25 cellular contexts compared by ENCODE assay signal in the genomic region with DNA sequence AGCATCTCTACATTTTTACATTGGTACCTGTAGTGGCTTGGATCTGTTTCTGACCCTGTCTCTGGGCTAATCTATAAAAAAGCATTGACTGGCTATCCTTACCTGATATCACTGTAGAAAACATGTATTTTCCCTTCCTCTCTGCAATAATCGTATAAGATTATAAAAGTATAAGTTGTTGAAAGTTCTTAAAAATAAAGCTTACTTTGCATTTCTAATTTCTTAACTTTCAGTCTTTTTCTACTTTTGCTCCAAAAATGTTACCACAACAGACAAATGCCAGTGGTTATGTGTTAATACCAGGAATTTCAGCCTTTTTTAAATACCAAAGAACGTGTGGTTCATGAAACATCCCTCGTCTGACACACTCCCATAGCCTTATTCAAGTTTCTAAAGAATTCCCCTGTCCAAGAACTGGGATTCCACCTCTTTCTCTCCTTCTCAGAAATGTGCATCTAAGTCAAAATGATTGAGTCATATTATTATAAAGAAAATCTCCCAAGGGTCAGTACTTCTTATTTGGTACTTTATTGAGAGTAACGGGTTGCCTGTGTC. TPM values are rescaled to one million over a fixed set of nuclear protein-coding genes. Genes with fewer than 3 reads are reported as not detected.
DNase-seq lines count a peak whose midpoint lies in the region; ATAC-seq, FAIRE-seq and TF ChIP-seq lines count a peak whose summit lies in the region.
"Had no signal": no experiment of that assay in that cellular context is flagged by ENCODE, and none has a peak within 500 bp of the region (broad histone marks: within the 10 kb centered on the region; RNA-seq: fewer than 3 reads in every experiment).

No MANE protein-coding gene starts in this region.

- H3K4me1 ChIP-seq in astrocyte (ENCODE audit: insufficient read depth, low read length) (peaks cover 5% of the 10 kb centered on the region), psoas muscle (no peaks in the 10 kb centered on the region)
- H3K4me1 ChIP-seq: neural progenitor cell had no signal

- H2AFZ ChIP-seq in astrocyte (ENCODE audit: low read depth, low read length) = no peak overlapping the region
- H2AFZ ChIP-seq: neural progenitor cell had no signal

- FAIRE-seq in astrocyte (lab: Jason Lieb, UNC) = no peak
- FAIRE-seq: D721Med, G401.6, GM12878 had no signal

- H3K4me2 ChIP-seq in astrocyte (ENCODE audit: low read length) = no peak overlapping the region
- H3K4me2 ChIP-seq: neural progenitor cell had no signal

- no peaks in the 10 kb centered on the region for H3K79me2 ChIP-seq in astrocyte (ENCODE audit: insufficient read depth, low read length)

- no peaks in the 10 kb centered on the region for H4K20me1 ChIP-seq in astrocyte (ENCODE audit: insufficient read depth, low read length)

- H3K27me3 ChIP-seq in astrocyte (ENCODE audit: insufficient read depth, low read length) (no peaks in the 10 kb centered on the region), psoas muscle (ENCODE audit: insufficient read depth in 3 of 3, low read length in 2 of 3) (no peaks in the 10 kb centered on the region)
- H3K27me3 ChIP-seq: neural progenitor cell had no signal

- no peaks in the 10 kb centered on the region for H3K36me3 Mint-ChIP-seq in astrocyte (ENCODE audit: low read depth, unreplicated experiment)
- H3K36me3 Mint-ChIP-seq in natural killer cell treated with Interleukin-12 subunit alpha and Interleukin-12 subunit beta and Interleukin-15 and Interleukin-18, amount 100 ng/mL, for 72 hours = peaks cover 10% of the 10 kb centered on the region
- H3K36me3 Mint-ChIP-seq: neural progenitor cell, type B pancreatic cell had no signal

- peak overlapping the region; percentile 36 for H3K27ac Mint-ChIP-seq in astrocyte (ENCODE audit: unreplicated experiment)
- peak overlapping the region; percentile 69 to 82 for H3K27ac Mint-ChIP-seq in natural killer cell treated with Interleukin-12 subunit alpha and Interleukin-12 subunit beta and Interleukin-15 and Interleukin-18, amount 100 ng/mL, for 72 hours
- H3K27ac Mint-ChIP-seq: neural progenitor cell, type B pancreatic cell had no signal

- no peak for ATAC-seq in natural killer cell treated with Interleukin-12 subunit alpha and Interleukin-12 subunit beta and Interleukin-15 and Interleukin-18, amount 100 ng/mL, for 72 hours
- no peak for ATAC-seq in HG02610 (IDR thresholded peaks at IDR 0.05; ENCODE audit: unreplicated experiment)
- no peak for ATAC-seq in psoas muscle
- ATAC-seq: GM12878, Right ventricle myocardium inferior had no signal

- H3K4me3 ChIP-seq in AG10803 (ENCODE audit: low read length) (no peak overlapping the region), astrocyte (ENCODE audit: insufficient read depth, low read depth, low read length) (no peak overlapping the region), psoas muscle (no peak overlapping the region)
- H3K4me3 ChIP-seq: coronary artery, GM12878, neural progenitor cell had no signal

- H3K4me3 Mint-ChIP-seq in astrocyte (ENCODE audit: unreplicated experiment) = no peak overlapping the region
- peak overlapping the region; percentile 65 for H3K4me3 Mint-ChIP-seq in natural killer cell treated with Interleukin-12 subunit alpha and Interleukin-12 subunit beta and Interleukin-15 and Interleukin-18, amount 100 ng/mL, for 72 hours
- H3K4me3 Mint-ChIP-seq: neural progenitor cell, type B pancreatic cell had no signal

- H3K9me3 ChIP-seq in astrocyte (ENCODE audit: insufficient read depth, low read depth, low read length) (no peaks in the 10 kb centered on the region), psoas muscle (no peaks in the 10 kb centered on the region)

- DNase-seq in AG10803 (ENCODE audit: low read depth) (peak; percentile 83), GM04503 (ENCODE audit: low read depth) (peak; percentile 1), astrocyte (ENCODE audit: low read depth) (peak; percentile 83), middle frontal gyrus (ENCODE audit: extremely low spot score, low spot score) (no peak), psoas muscle (no peak)
- no peak for DNase-seq in natural killer cell treated with Interleukin-12 subunit alpha and Interleukin-12 subunit beta and Interleukin-15 and Interleukin-18, amount 100 ng/mL, for 72 hours (ENCODE audit: low spot score)
- no peak for DNase-seq in activated CD8-positive, alpha-beta memory T cell treated with anti-CD3 and anti-CD28 coated beads, Interleukin-2, amount 50 U/mL, for 4 hours
- DNase-seq: activated CD4-positive, alpha-beta T cell treated with anti-CD3 and anti-CD28 coated beads, Interleukin-2, amount 50 U/mL, for 48 hours; anterior cingulate cortex; foreskin fibroblast; hippocampal formation; mesendoderm; NCI-H524 treated with DMSO at 0.1 percent for 48 hours; stimulated activated naive CD4-positive, alpha-beta T cell treated with Interleukin-2 at 50 U/mL for 16 hours had no signal

- peaks cover 13% of the 10 kb centered on the region for H3K4me1 Mint-ChIP-seq in astrocyte (ENCODE audit: low read depth, unreplicated experiment)
- H3K4me1 Mint-ChIP-seq in natural killer cell treated with Interleukin-12 subunit alpha and Interleukin-12 subunit beta and Interleukin-15 and Interleukin-18, amount 100 ng/mL, for 72 hours (ENCODE audit: low read depth in 2 of 2) = peaks cover 61 to 88% of the 10 kb centered on the region in 2 donors

- H3K27ac ChIP-seq in astrocyte (ENCODE audit: low read depth, low read length) (no peak overlapping the region), psoas muscle (no peak overlapping the region)
- H3K27ac ChIP-seq: coronary artery, neural progenitor cell, VCaP had no signal

- intact Hi-C loops in psoas muscle (cut with DNase I) = no loop called here

- WGBS in psoas muscle, 3 donors = 72 to 76% (median 73%) methylated on average over 4 of the region's 4 CpGs

- no peak overlapping the region for H3K9ac ChIP-seq in astrocyte (ENCODE audit: low read length)
- H3K9ac ChIP-seq: neural progenitor cell had no signal

- no peak for TF ChIP-seq CTCF in AG10803 (conservative IDR thresholded peaks at IDR 0.05; ENCODE audit: low read length)
- no peak for TF ChIP-seq CTCF in astrocyte (IDR thresholded peaks at IDR 0.05; ENCODE audit: insufficient read depth, low read depth, low read length)
- TF ChIP-seq CTCF in psoas muscle (IDR thresholded peaks at IDR 0.05) = no peak

- peaks cover 21% of the 10 kb centered on the region for H3K27me3 Mint-ChIP-seq in astrocyte (ENCODE audit: low read depth, unreplicated experiment)
- H3K27me3 Mint-ChIP-seq in natural killer cell treated with Interleukin-12 subunit alpha and Interleukin-12 subunit beta and Interleukin-15 and Interleukin-18, amount 100 ng/mL, for 72 hours = no peaks in the 10 kb centered on the region

- H3K36me3 ChIP-seq in astrocyte (ENCODE audit: insufficient read depth, low read length) (no peaks in the 10 kb centered on the region), psoas muscle (ENCODE audit: insufficient read depth in 1 of 2, low read depth in 1 of 2) (no peaks in the 10 kb centered on the region)
- H3K36me3 ChIP-seq: neural progenitor cell had no signal

- peaks cover 6% of the 10 kb centered on the region for H3K9me3 Mint-ChIP-seq in astrocyte (ENCODE audit: unreplicated experiment)
- H3K9me3 Mint-ChIP-seq in natural killer cell treated with Interleukin-12 subunit alpha and Interleukin-12 subunit beta and Interleukin-15 and Interleukin-18, amount 100 ng/mL, for 72 hours = no peaks in the 10 kb centered on the region
- H3K9me3 Mint-ChIP-seq: neural progenitor cell, type B pancreatic cell had no signal

RNA-seq across cellular contexts. Expression of a gene that starts 28.5 kb away (rescaled TPM):
- total RNA-seq in astrocyte (72.7 and 88.3 TPM in 2 replicates), psoas muscle (10 to 100 TPM in 3 of 4 donors, 1 to 10 TPM in 1; 7.8 to 23.2 (median 13.7) TPM)
- total RNA-seq in natural killer cell treated with Interleukin-12 subunit alpha and Interleukin-12 subunit beta and Interleukin-15 and Interleukin-18, amount 100 ng/mL, for 72 hours = under 1 TPM in 1 of 2 donors, not detected in 1; 0.33 TPM
- 10 to 100 TPM; 14.7 to 25.3 (median 20.4) TPM for polyA plus RNA-seq in psoas muscle
- total RNA-seq: HT1080, LHCN-M2 had no signal

Comparison
In these comparisons a context has a peak if more than half of its experiments do, and no peak if none do; other contexts are left out.
1. DNase-seq: peak in AG10803 (single experiment), GM04503 (single experiment) and astrocyte (single experiment); none in natural killer cell treated with Interleukin-12 subunit alpha and Interleukin-12 subunit beta and Interleukin-15 and Interleukin-18, amount 100 ng/mL, for 72 hours (single experiment), middle frontal gyrus (single experiment), activated CD8-positive, alpha-beta memory T cell treated with anti-CD3 and anti-CD28 coated beads, Interleukin-2, amount 50 U/mL, for 4 hours (single experiment) and psoas muscle (0 of 2).
2. RNA of a gene that starts 28.5 kb away (total RNA-seq): 72.7 to 88.3 TPM in astrocyte and 7.8 to 23.2 TPM in psoas muscle; 0.33 TPM in natural killer cell treated with Interleukin-12 subunit alpha and Interleukin-12 subunit beta and Interleukin-15 and Interleukin-18, amount 100 ng/mL, for 72 hours; every median in the first group is over 4 times any median in the second.